Comparison of ENCODE assay signal across 1 cellular context in genomic region chr10:110208614-110209398, GRCh38.
TF ChIP-seq lines count a peak whose summit lies in the region.

No MANE protein-coding gene starts in this region.

TF ChIP-seq in K562, 482 proteins besides CTCF, POLR2A, EP300 and RAD21 (continued from another document):
- TF ChIP-seq OTX1 (CRISPR knock-in tag; IDR thresholded peaks at IDR 0.05) (peak; percentile 40; the same call in 1 of the 2 replicates), FOS (IDR thresholded peaks at IDR 0.05; ENCODE audit: extremely low read depth, insufficient read length) (no peak), ATF1 (CRISPR knock-in tag; IDR thresholded peaks at IDR 0.05) (no peak), ATF1 (tag; IDR thresholded peaks at IDR 0.05) (0 out of 2 replicates have a peak, but pooled peaks have one; percentile 28), EGR1 (conservative IDR thresholded peaks at IDR 0.05) (peak; percentile 42; the same call in 1 of the 2 replicates), ZNF740 (CRISPR knock-in tag; IDR thresholded peaks at IDR 0.05) (peak; percentile 89), ZNF740 (tag; IDR thresholded peaks at IDR 0.05) (peak in 1 of 2 experiments; percentile 61; a peak in 2 of 4 replicates), ZNF592 (IDR thresholded peaks at IDR 0.05) (no peak), PRPF4 (IDR thresholded peaks at IDR 0.05; ENCODE audit: insufficient read depth, low read depth, low read length, poor library complexity, severe bottlenecking) (no peak), UBTF (IDR thresholded peaks at IDR 0.05; ENCODE audit: borderline replicate concordance in 1 of 2, low read depth in 2 of 2, low read length in 2 of 2) (0 out of 4 replicates have a peak, but pooled peaks of 1 of the 2 experiments have one; percentile 1), ZNF398 (CRISPR knock-in tag; IDR thresholded peaks at IDR 0.05) (no peak)
TF ChIP-seq in K562: peak in this region for 24.
